ENCODE assay signal across 29 cellular contexts in the genomic region with DNA sequence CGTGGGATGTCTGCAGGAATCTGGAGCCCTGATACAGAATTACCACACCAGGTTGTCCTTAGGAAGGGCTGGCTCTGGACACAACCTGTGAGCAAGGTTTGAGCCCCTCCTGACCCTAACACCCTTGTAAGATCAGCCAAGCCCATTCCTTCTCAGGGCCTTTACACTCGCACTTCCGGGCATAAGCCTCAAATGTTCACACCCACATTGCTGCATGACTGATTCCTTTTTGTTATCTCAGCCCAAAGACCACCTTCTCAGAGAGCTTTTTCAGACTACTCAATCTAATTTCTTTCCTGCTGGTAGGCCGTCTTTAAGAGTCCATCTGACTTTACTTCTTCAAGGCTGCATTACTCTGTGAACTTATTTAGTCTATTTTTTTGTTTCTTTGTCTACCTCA.
"Had no signal": no experiment of that assay in that cellular context is flagged by ENCODE, and none has a peak within 500 bp of the region (broad histone marks: within the 10 kb centered on the region; RNA-seq: fewer than 3 reads in every experiment).

No MANE protein-coding gene starts in this region.

- H3K27me3 Mint-ChIP-seq: dendritic cell treated with granulocyte-macrophage colony-stimulating factor and Interleukin-4, amounts not matched to agents 40 ng/mL and 50 ng/mL, for 4 days; effector memory CD8-positive, alpha-beta T cell had no signal

- H3K4me1 ChIP-seq: colonic mucosa, esophagus squamous epithelium, foreskin keratinocyte, gastrocnemius medialis, gastroesophageal sphincter had no signal

- H3K36me3 ChIP-seq: colonic mucosa, esophagus muscularis mucosa, esophagus squamous epithelium, gastrocnemius medialis, gastroesophageal sphincter, heart left ventricle, heart right ventricle had no signal

- FAIRE-seq: colon, endometrium, endothelial cell of umbilical vein, frontal cortex had no signal

- H3K9me3 ChIP-seq: colonic mucosa, esophagus squamous epithelium, gastrocnemius medialis, gastroesophageal sphincter had no signal

- DNase-seq: colonic mucosa; cortex of kidney; dermis blood vessel endothelial cell; dorsolateral prefrontal cortex; effector CD4-positive, alpha-beta T cell; effector CD8-positive, alpha-beta T cell; effector memory CD4-positive, alpha-beta T cell; effector memory CD8-positive, alpha-beta T cell; endodermal cell; erythroblast; esophagus squamous epithelium; foreskin fibroblast; foreskin keratinocyte; foreskin melanocyte; gastrocnemius medialis; glutamatergic neuron; head of caudate nucleus; heart left ventricle; heart right ventricle had no signal

- H3K4me3 Mint-ChIP-seq: dendritic cell treated with granulocyte-macrophage colony-stimulating factor and Interleukin-4, amounts not matched to agents 40 ng/mL and 50 ng/mL, for 4 days; effector memory CD8-positive, alpha-beta T cell; endodermal cell had no signal

- H3K27ac ChIP-seq: colonic mucosa, coronary artery, dorsolateral prefrontal cortex, epithelial cell of prostate, esophagus muscularis mucosa, esophagus squamous epithelium, foreskin keratinocyte, gastrocnemius medialis, gastroesophageal sphincter, heart left ventricle, heart right ventricle had no signal

- H3K27me3 ChIP-seq: colonic mucosa, esophagus muscularis mucosa, esophagus squamous epithelium, foreskin keratinocyte, gastrocnemius medialis, gastroesophageal sphincter, heart left ventricle had no signal

- ATAC-seq: effector memory CD8-positive, alpha-beta T cell; esophagus mucosa; foreskin keratinocyte; gastrocnemius medialis; gastroesophageal sphincter; heart left ventricle; heart right ventricle had no signal

- H3K4me3 ChIP-seq: colonic mucosa, coronary artery, dorsolateral prefrontal cortex, esophagus muscularis mucosa, esophagus squamous epithelium, gastrocnemius medialis, gastroesophageal sphincter, heart left ventricle, heart right ventricle had no signal

- H3K27ac Mint-ChIP-seq: dendritic cell treated with granulocyte-macrophage colony-stimulating factor and Interleukin-4, amounts not matched to agents 40 ng/mL and 50 ng/mL, for 4 days; effector memory CD8-positive, alpha-beta T cell; endodermal cell had no signal

- H3K4me1 Mint-ChIP-seq: endodermal cell had no signal
